In the genomic region with DNA sequence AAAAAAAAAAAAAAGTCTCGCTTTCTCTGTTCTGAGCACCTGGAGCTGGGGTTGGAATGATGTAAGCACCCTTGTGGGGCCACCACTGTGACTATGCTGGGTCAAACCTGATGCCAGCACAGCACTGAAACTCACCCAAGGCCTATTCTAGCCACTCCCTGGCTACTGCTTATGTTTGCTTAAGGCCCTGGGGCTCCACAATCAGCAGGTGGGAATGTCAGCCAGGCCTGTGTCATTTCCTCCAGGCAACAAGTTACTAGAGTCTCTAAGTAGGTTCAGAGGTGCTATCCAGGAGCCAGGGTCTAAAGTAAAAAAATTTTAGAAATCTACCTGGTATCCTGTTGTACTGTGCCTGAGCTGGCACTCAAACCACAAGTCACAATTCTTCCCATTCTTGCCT, we compare ENCODE assay signal across 16 cellular contexts.
"Had no signal": no experiment of that assay in that cellular context is flagged by ENCODE, and none has a peak within 500 bp of the region (broad histone marks: within the 10 kb centered on the region; RNA-seq: fewer than 3 reads in every experiment).

No MANE protein-coding gene starts in this region.

- H3K4me3 ChIP-seq: cardiac muscle cell, gastroesophageal sphincter, lower lobe of right lung, tibial nerve had no signal

- H3K4me1 ChIP-seq: gastroesophageal sphincter, lower lobe of right lung, tibial nerve had no signal

- H3K27me3 ChIP-seq: cardiac muscle cell, gastroesophageal sphincter, tibial nerve had no signal

- H3K36me3 ChIP-seq: cardiac muscle cell, gastroesophageal sphincter, lower lobe of right lung, tibial nerve had no signal

- H3K9me3 ChIP-seq: lower lobe of right lung had no signal

- DNase-seq: activated CD4-positive, alpha-beta T cell treated with anti-CD3 and anti-CD28 coated beads for 36 hours; activated CD8-positive, alpha-beta memory T cell treated with anti-CD3 and anti-CD28 coated beads, Interleukin-2, amount 50 U/mL, for 4 hours; activated CD8-positive, alpha-beta T cell treated with anti-CD3 and anti-CD28 coated beads for 36 hours; activated gamma-delta T cell treated with Interleukin-2 at 50 U/mL for 16 hours; activated naive CD8-positive, alpha-beta T cell treated with anti-CD3 and anti-CD28 coated beads for 36 hours; activated T-cell treated with anti-CD3 and anti-CD28 coated beads, Interleukin-2, amount 50 U/mL, for 72 hours; anterior cingulate cortex; left cardiac atrium; lower lobe of right lung; naive thymus-derived CD4-positive, alpha-beta T cell; right cardiac atrium; small intestine had no signal

- ATAC-seq: activated CD4-positive, alpha-beta T cell treated with anti-CD3 and anti-CD28 coated beads for 36 hours; activated CD8-positive, alpha-beta T cell treated with anti-CD3 and anti-CD28 coated beads for 36 hours; activated T-cell treated with anti-CD3 and anti-CD28 coated beads, Interleukin-2, amount 50 U/mL, for 72 hours; gastroesophageal sphincter; left cardiac atrium; lower lobe of right lung; naive thymus-derived CD4-positive, alpha-beta T cell; right cardiac atrium had no signal

- H3K27ac ChIP-seq: cardiac muscle cell, gastroesophageal sphincter, lower lobe of right lung, tibial nerve, VCaP had no signal
